13 cellular contexts compared by ENCODE assay signal in the genomic region with DNA sequence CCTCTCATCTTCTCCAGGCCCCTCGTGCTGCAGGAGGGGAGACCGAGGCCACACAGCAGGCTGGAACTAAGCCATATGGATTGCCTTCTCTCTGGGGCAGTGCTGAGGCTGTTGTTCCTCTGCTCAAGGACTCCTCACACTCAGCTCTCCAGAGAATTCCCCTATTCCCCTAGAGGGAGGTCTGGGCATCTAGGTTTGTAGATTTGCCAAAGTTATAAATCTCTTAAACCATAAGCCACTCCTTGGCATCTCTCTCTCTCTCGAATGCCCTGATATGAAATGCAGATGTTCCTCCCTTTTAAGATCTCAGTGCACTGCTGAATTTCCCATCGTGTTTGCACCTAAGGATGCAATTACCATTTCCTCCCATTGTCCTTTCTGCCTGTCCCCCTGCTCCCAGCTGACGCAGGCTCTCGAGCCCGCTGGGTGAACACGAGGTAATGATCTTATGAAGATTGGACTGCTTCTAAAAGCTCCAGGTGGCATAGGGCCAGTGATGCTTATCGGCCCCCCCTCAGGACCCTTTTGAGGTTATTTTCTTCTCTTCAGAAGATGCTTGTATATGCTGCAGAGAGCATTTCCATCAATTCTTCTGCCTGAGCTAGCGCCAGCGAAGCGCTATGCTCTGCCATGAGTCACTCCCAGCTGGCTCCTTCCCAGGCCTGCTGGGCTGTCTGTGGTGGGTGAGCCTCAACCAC. TPM values are rescaled to one million over a fixed set of nuclear protein-coding genes. Genes with fewer than 3 reads are reported as not detected.
DNase-seq lines count a peak whose midpoint lies in the region; ATAC-seq and TF ChIP-seq lines count a peak whose summit lies in the region.
"Had no signal": no experiment of that assay in that cellular context is flagged by ENCODE, and none has a peak within 500 bp of the region (broad histone marks: within the 10 kb centered on the region; RNA-seq: fewer than 3 reads in every experiment).

No MANE protein-coding gene starts in this region.

- H3K36me3 ChIP-seq in adrenal gland (replicated peaks in 1 of 2) (no peaks in the 10 kb centered on the region), left ventricle myocardium inferior (peaks cover 24% of the 10 kb centered on the region)

- intact Hi-C loops in Right ventricle myocardium inferior (cut with DNase I) = loop anchor here (2.0 to 5.0 kb wide), 2 partner anchors 37 to 53 kb away; no protein-coding TSS in a partner anchor
- intact Hi-C loops in cardiac septum (cut with DNase I) = no loop called here
- intact Hi-C loops in adrenal gland (cut with DNase I) = no loop called here
- intact Hi-C loops in left ventricle myocardium inferior (cut with micrococcal nuclease) = no loop called here

- no peaks in the 10 kb centered on the region for H3K9me3 ChIP-seq in adrenal gland (replicated peaks in 1 of 3)
- peaks cover 9% of the 10 kb centered on the region for H3K9me3 ChIP-seq in left ventricle myocardium inferior (replicated peaks)
- H3K9me3 ChIP-seq: mucosa of descending colon had no signal

- DNase-seq in Right ventricle myocardium inferior (ENCODE audit: missing footprints) = peak; percentile 76
- DNase-seq in cardiac septum (ENCODE audit: low spot score) = no peak
- DNase-seq in adrenal gland = peak in 4 of 7 donors; percentile 40 to 80 (median 47)
- DNase-seq in left ventricle myocardium inferior = peak; percentile 42
- DNase-seq in NCI-H748 treated with DMSO at 0.1 percent for 48 hours (lab: John Stamatoyannopoulos, UW) = no peak
- DNase-seq: activated CD8-positive, alpha-beta memory T cell treated with anti-CD3 and anti-CD28 coated beads, Interleukin-2, amount 50 U/mL, for 4 hours; activated naive CD8-positive, alpha-beta T cell treated with anti-CD3 and anti-CD28 coated beads, Interleukin-2, amount 50 U/mL, for 24 hours; endodermal cell; SIG-M5 had no signal

- WGBS in adrenal gland, 4 donors = 72 to 80% (median 78%) methylated on average over 12 of the region's 12 CpGs

- H3K4me3 ChIP-seq in adrenal gland (no peak overlapping the region), left ventricle myocardium inferior (no peak overlapping the region)
- H3K4me3 ChIP-seq: mucosa of descending colon had no signal

- H3K27me3 ChIP-seq in adrenal gland (no peaks in the 10 kb centered on the region), left ventricle myocardium inferior (ENCODE audit: low read depth) (no peaks in the 10 kb centered on the region)

- ATAC-seq in Right ventricle myocardium inferior = no peak
- no peak for ATAC-seq in GM18907 (IDR thresholded peaks at IDR 0.05; ENCODE audit: unreplicated experiment)
- no peak for ATAC-seq in HG02870 (IDR thresholded peaks at IDR 0.05; ENCODE audit: unreplicated experiment)
- ATAC-seq in HG03442 (IDR thresholded peaks at IDR 0.05; ENCODE audit: unreplicated experiment) = no peak
- ATAC-seq: activated naive CD8-positive, alpha-beta T cell treated with anti-CD3 and anti-CD28 coated beads, Interleukin-2, amount 50 U/mL, for 24 hours; mucosa of descending colon had no signal

- H3K27ac ChIP-seq in adrenal gland = peak overlapping the region in 1 of 5 donors; percentile 40
- H3K27ac ChIP-seq in left ventricle myocardium inferior (replicated peaks) = peak overlapping the region; percentile 76

- H3K4me1 ChIP-seq in adrenal gland (replicated peaks in 1 of 2) = no peaks in the 10 kb centered on the region
- peaks cover 80% of the 10 kb centered on the region for H3K4me1 ChIP-seq in left ventricle myocardium inferior

- no peak for TF ChIP-seq POLR2A in adrenal gland (IDR thresholded peaks at IDR 0.05)

- TF ChIP-seq CTCF in adrenal gland (IDR thresholded peaks at IDR 0.05) (no peak), left ventricle myocardium inferior (IDR thresholded peaks at IDR 0.05; ENCODE audit: borderline replicate concordance) (no peak)

RNA-seq across cellular contexts. Expression of gene AQP1, which starts 41.7 kb away (rescaled TPM):
- total RNA-seq in Right ventricle myocardium inferior (284 TPM), cardiac septum (155 TPM), adrenal gland (10 to 100 TPM; 23.3 to 57.8 (median 45.3) TPM), left ventricle myocardium inferior (253 TPM)
- polyA plus RNA-seq in adrenal gland = 10 to 100 TPM; 17.6 to 77.4 (median 23.9) TPM

Comparison
In these comparisons a context has a peak if more than half of its experiments do, and no peak if none do; other contexts are left out.
1. DNase-seq: peak in Right ventricle myocardium inferior (single experiment), adrenal gland (4 of 7) and left ventricle myocardium inferior (single experiment); none in cardiac septum (single experiment) and NCI-H748 treated with DMSO at 0.1 percent for 48 hours (single experiment).